27 cellular contexts compared by ENCODE assay signal in the genomic region with DNA sequence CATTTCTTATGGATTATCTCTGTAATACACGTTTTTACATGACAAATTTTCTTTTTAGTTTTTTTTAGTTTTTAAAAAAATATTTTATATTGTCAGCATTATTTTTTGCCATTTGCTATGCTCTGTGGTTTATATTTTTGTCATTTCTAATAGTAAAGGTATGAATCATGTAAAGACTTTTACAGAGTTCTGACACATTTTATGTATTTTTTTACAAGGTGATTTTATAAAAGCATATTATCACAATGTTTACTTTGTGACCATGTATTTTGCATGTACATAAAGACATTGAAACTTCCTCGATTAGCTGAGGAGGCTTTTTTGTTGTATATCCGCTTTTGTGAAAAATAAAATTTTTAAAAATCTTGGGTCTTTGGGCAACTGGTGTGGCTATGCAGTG.
"Had no signal": no experiment of that assay in that cellular context is flagged by ENCODE, and none has a peak within 500 bp of the region (broad histone marks: within the 10 kb centered on the region; RNA-seq: fewer than 3 reads in every experiment).

No MANE protein-coding gene starts in this region.

- ATAC-seq: effector memory CD8-positive, alpha-beta T cell; esophagus mucosa; foreskin keratinocyte; gastrocnemius medialis; gastroesophageal sphincter; heart left ventricle; heart right ventricle had no signal

- H3K4me1 ChIP-seq: colonic mucosa, esophagus muscularis mucosa, esophagus squamous epithelium, foreskin keratinocyte, gastrocnemius medialis, gastroesophageal sphincter, heart left ventricle, heart right ventricle had no signal

- H2AFZ ChIP-seq: hepatocyte had no signal

- H3K36me3 ChIP-seq: colonic mucosa, esophagus muscularis mucosa, esophagus squamous epithelium, gastrocnemius medialis, gastroesophageal sphincter, heart left ventricle, heart right ventricle had no signal

- H3K79me2 ChIP-seq: hepatocyte had no signal

- H3K4me3 ChIP-seq: colonic mucosa, coronary artery, dorsolateral prefrontal cortex, esophagus muscularis mucosa, esophagus squamous epithelium, gastrocnemius medialis, gastroesophageal sphincter, heart left ventricle, heart right ventricle, hepatocyte had no signal

- H3K4me2 ChIP-seq: hepatocyte had no signal

- DNase-seq: colonic mucosa; cortex of kidney; dermis blood vessel endothelial cell; dorsolateral prefrontal cortex; effector CD4-positive, alpha-beta T cell; effector CD8-positive, alpha-beta T cell; effector memory CD4-positive, alpha-beta T cell; effector memory CD8-positive, alpha-beta T cell; endodermal cell; erythroblast; esophagus squamous epithelium; foreskin fibroblast; foreskin keratinocyte; foreskin melanocyte; gastrocnemius medialis; glutamatergic neuron; head of caudate nucleus; heart left ventricle; heart right ventricle; hippocampal formation had no signal

- H3K9me3 ChIP-seq: colonic mucosa, gastrocnemius medialis had no signal

- FAIRE-seq: endometrium, endothelial cell of umbilical vein had no signal

- H3K27me3 ChIP-seq: colonic mucosa, dorsolateral prefrontal cortex, esophagus muscularis mucosa, esophagus squamous epithelium, foreskin keratinocyte, gastrocnemius medialis, gastroesophageal sphincter, heart left ventricle, heart right ventricle, hepatocyte had no signal

- H3K27ac ChIP-seq: colonic mucosa, coronary artery, dorsolateral prefrontal cortex, esophagus muscularis mucosa, esophagus squamous epithelium, foreskin keratinocyte, gastrocnemius medialis, gastroesophageal sphincter, heart left ventricle, heart right ventricle, hepatocyte had no signal
